In genomic region chr4:55546633-55547460, GRCh38 we compare ENCODE assay signal across 8 cellular contexts. TPM values are rescaled to one million over a fixed set of nuclear protein-coding genes. Genes with fewer than 3 reads are reported as not detected.
A peak's percentile ranks its signal among the peaks of the same experiment; 100 is the strongest.
DNase-seq lines count a peak whose midpoint lies in the region; ATAC-seq and TF ChIP-seq lines count a peak whose summit lies in the region.

Gene CLOCK (minus strand): TSS chr4:55546909. CDS start chr4:55482785, 64,124 bp downstream.

- peaks cover 25% of the 10 kb centered on the region for H3K4me1 Mint-ChIP-seq in activated CD4-positive, alpha-beta T cell treated with anti-CD3 and anti-CD28 coated beads, Interleukin-2, amount 10 ng/mL, durations not matched to agents 24 days and 14 days

- intact Hi-C loops in activated CD4-positive, alpha-beta T cell treated with anti-CD3 and anti-CD28 coated beads, Interleukin-2, amount 10 ng/mL, durations not matched to agents 24 days and 14 days (cut with micrococcal nuclease) = loop anchor here (1.0 to 5.0 kb wide), 8 partner anchors 16 to 1430 kb away; partner anchors contain the start of genes EXOC1, NOA1, POLR2B and TMEM165

- H3K36me3 ChIP-seq in BJ (ENCODE audit: control insufficient read depth, insufficient read depth, low read length) = no peaks in the 10 kb centered on the region

- POLR2A ChIA-PET in BJ (lab: Charles Lee) = interaction anchor here (0.5 to 0.6 kb wide), 3 partner anchors 12 to 314 kb away, joined by 3 read pairs; no protein-coding TSS in a partner anchor

- peak; percentile 79 for TF ChIP-seq POLR2A in GM19193 (IDR thresholded peaks at IDR 0.05; ENCODE audit: extremely low read depth, insufficient read depth, insufficient read length)

- peak within 1 kb of the TSS; percentile 84 for H3K4me3 Mint-ChIP-seq in activated CD4-positive, alpha-beta T cell treated with anti-CD3 and anti-CD28 coated beads, Interleukin-2, amount 10 ng/mL, durations not matched to agents 24 days and 14 days

- ATAC-seq in HG03432 (IDR thresholded peaks at IDR 0.05; ENCODE audit: unreplicated experiment) = peak; percentile 81

- H3K27me3 Mint-ChIP-seq in activated CD4-positive, alpha-beta T cell treated with anti-CD3 and anti-CD28 coated beads, Interleukin-2, amount 10 ng/mL, durations not matched to agents 24 days and 14 days = peaks cover 30% of the 10 kb centered on the region

- CTCF ChIA-PET in BJ (lab: Yijun Ruan, JAX) = interaction anchor here (0.5 to 1.6 kb wide), 5 partner anchors 7 to 575 kb away, joined by 3 to 14 read pairs (median 6); partner anchors contain the start of gene SRD5A3

- peak within 1 kb of the TSS; percentile 98 to 99 for H3K27ac ChIP-seq in coronary artery

- no peak for DNase-seq in BJ (ENCODE audit: low read depth)
- DNase-seq in NCI-H460 (ENCODE audit: extremely low read depth, low read depth) = peak; percentile 80
- peak; percentile 95 for DNase-seq in activated CD4-positive, alpha-beta T cell treated with anti-CD3 and anti-CD28 coated beads, Interleukin-2, amount 10 ng/mL, durations not matched to agents 24 days and 14 days
- DNase-seq in coronary artery (ENCODE audit: low spot score) = peak; percentile 91
- DNase-seq in left kidney (ENCODE audit: low read depth, low spot score) = peak; percentile 97
- DNase-seq in stimulated activated CD4-positive, alpha-beta T cell treated with anti-CD3 and anti-CD28 coated beads, Interleukin-2, amount 100 ng/mL, for 24 hours = peak; percentile 84 to 87

- no peaks in the 10 kb centered on the region for H3K9me3 Mint-ChIP-seq in activated CD4-positive, alpha-beta T cell treated with anti-CD3 and anti-CD28 coated beads, Interleukin-2, amount 10 ng/mL, durations not matched to agents 24 days and 14 days

- no peaks in the 10 kb centered on the region for H3K27me3 ChIP-seq in BJ (ENCODE audit: control insufficient read depth, insufficient read depth, low read length)

- H3K4me3 ChIP-seq in BJ (ENCODE audit: low read depth, low read length) = peak within 1 kb of the TSS; percentile 56
- H3K4me3 ChIP-seq in coronary artery = peak within 1 kb of the TSS; percentile 90

- H3K36me3 Mint-ChIP-seq in activated CD4-positive, alpha-beta T cell treated with anti-CD3 and anti-CD28 coated beads, Interleukin-2, amount 10 ng/mL, durations not matched to agents 24 days and 14 days (ENCODE audit: low read depth) = no peaks in the 10 kb centered on the region

- peak within 1 kb of the TSS; percentile 88 for H3K27ac Mint-ChIP-seq in activated CD4-positive, alpha-beta T cell treated with anti-CD3 and anti-CD28 coated beads, Interleukin-2, amount 10 ng/mL, durations not matched to agents 24 days and 14 days

- TF ChIP-seq CTCF in BJ (IDR thresholded peaks at IDR 0.05; ENCODE audit: insufficient read depth, low read depth, low read length) (peak; percentile 48), coronary artery (IDR thresholded peaks at IDR 0.05) (peak; percentile 38)

RNA-seq across cellular contexts. Expression of gene CLOCK, which starts in this region (rescaled TPM):
- 14.5 and 21.2 TPM in 2 replicates for polyA plus RNA-seq in BJ (2011; rRNA removed)
- 36.3 and 43.8 TPM in 2 replicates for polyA minus RNA-seq in BJ (2011; rRNA and poly(A)+ RNA removed)
- total RNA-seq in NCI-H460 (2014; rRNA removed; shearing (Covaris generic)) = 18.8 and 21.7 TPM in 2 replicates
- polyA plus RNA-seq in NCI-H460 (2014; cell fraction: nucleus; rRNA removed) = 12.5 and 15.7 TPM in 2 replicates
- 9.8 and 10.8 TPM in 2 replicates for total RNA-seq in activated CD4-positive, alpha-beta T cell treated with anti-CD3 and anti-CD28 coated beads, Interleukin-2, amount 10 ng/mL, durations not matched to agents 24 days and 14 days
